ENCODE assay signal across 29 cellular contexts in the genomic region with DNA sequence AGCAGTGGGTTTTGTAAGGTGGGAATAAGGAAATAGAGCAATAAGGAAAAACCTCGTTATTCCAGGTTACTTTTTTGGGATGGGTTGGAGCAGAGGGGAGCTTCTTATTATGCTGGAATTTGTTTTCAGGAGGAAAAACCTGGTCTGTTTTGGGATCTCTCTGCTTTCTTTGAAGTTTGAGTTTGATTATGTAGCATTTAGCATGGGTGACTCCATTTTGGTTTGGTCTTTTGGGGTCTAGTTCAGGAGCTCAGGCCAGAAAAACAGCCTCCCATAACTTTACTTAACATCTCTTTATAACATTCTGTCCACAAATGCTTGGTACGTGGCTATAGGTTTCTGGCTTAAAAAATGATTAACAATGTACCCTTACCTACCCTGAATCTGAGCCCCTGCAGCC. TPM values are rescaled to one million over a fixed set of nuclear protein-coding genes. Genes with fewer than 3 reads are reported as not detected.
"Had no signal": no experiment of that assay in that cellular context is flagged by ENCODE, and none has a peak within 500 bp of the region (broad histone marks: within the 10 kb centered on the region; RNA-seq: fewer than 3 reads in every experiment).

No MANE protein-coding gene starts in this region.

- H3K9ac ChIP-seq: KMS-11 had no signal

- H3K36me3 ChIP-seq: MG63 had no signal

- H3K27ac ChIP-seq: KMS-11 had no signal

- H3K27me3 ChIP-seq: MG63 had no signal

- H3K4me3 ChIP-seq: MG63 had no signal

- DNase-seq: Karpas-422, Kasumi-1, MG63, MM.1S, MV-4-11, NCI-H1048, NCI-H1092, NCI-H1105, NCI-H1105 treated with DMSO at 0.1 percent for 48 hours, NCI-H1436, NCI-H1694, NCI-H1694 treated with DMSO at 0.1 percent for 48 hours, NCI-H187, NCI-H187 treated with DMSO at 0.1 percent for 48 hours, NCI-H1930, NCI-H2029, NCI-H2029 treated with DMSO at 0.1 percent for 48 hours, NCI-H2107, NCI-H2227 treated with DMSO at 0.1 percent for 48 hours, NCI-H226, NCI-H345, NCI-H446, NCI-H446 treated with DMSO at 0.1 percent for 48 hours, NCI-H510A had no signal

- H3K4me2 ChIP-seq: KMS-11 had no signal

- H3K9me3 ChIP-seq: MG63 had no signal

RNA-seq across cellular contexts. Expression of gene ZG16, which starts 8.5 kb away (rescaled TPM):
- total RNA-seq: LHCN-M2, M059J, MCF 10A, NCI-H460 had no signal

RNA-seq across cellular contexts. Expression of gene C16orf54, which starts 23.7 kb away (rescaled TPM):
- total RNA-seq: LHCN-M2, MCF 10A, NCI-H460 had no signal
